ENCODE assay signal across 9 cellular contexts in genomic region chr17:9002610-9003354, GRCh38. TPM values are rescaled to one million over a fixed set of nuclear protein-coding genes. Genes with fewer than 3 reads are reported as not detected.
DNase-seq lines count a peak whose midpoint lies in the region; ATAC-seq and TF ChIP-seq lines count a peak whose summit lies in the region.
"Had no signal": no experiment of that assay in that cellular context is flagged by ENCODE, and none has a peak within 500 bp of the region (broad histone marks: within the 10 kb centered on the region; RNA-seq: fewer than 3 reads in every experiment).

No MANE protein-coding gene starts in this region.

- H3K4me3 ChIP-seq in Panc1 (ENCODE audit: low read depth in 2 of 2, low read length in 2 of 2) = peak overlapping the region; percentile 23 to 29; a peak in 3 of 4 replicates
- H3K4me3 ChIP-seq in endocrine pancreas (ENCODE audit: control insufficient read depth, insufficient read depth, low read length) = peak overlapping the region; percentile 31
- peak overlapping the region; percentile 63 for H3K4me3 ChIP-seq in neural cell (ENCODE audit: low read length)

- TF ChIP-seq CTCF in GM10266 (IDR thresholded peaks at IDR 0.05; ENCODE audit: control insufficient read depth, insufficient read depth, low read depth, missing control alignments) (peak; percentile 47), Panc1 (IDR thresholded peaks at IDR 0.05) (peak; percentile 73), neural cell (IDR thresholded peaks at IDR 0.05; ENCODE audit: poor library complexity, severe bottlenecking) (peak; percentile 71)

- H3K36me3 ChIP-seq in Panc1 (ENCODE audit: control insufficient read depth, insufficient read depth, low read length) = no peaks in the 10 kb centered on the region
- H3K36me3 ChIP-seq in endocrine pancreas (ENCODE audit: control insufficient read depth, insufficient read depth, low read length) = no peaks in the 10 kb centered on the region
- H3K36me3 ChIP-seq in neural cell (ENCODE audit: insufficient read depth, low read length) = no peaks in the 10 kb centered on the region
- H3K36me3 ChIP-seq: adrenal gland had no signal

- H3K9me3 ChIP-seq in Panc1 (ENCODE audit: control insufficient read depth, insufficient read depth, low read depth, low read length) (no peaks in the 10 kb centered on the region), endocrine pancreas (ENCODE audit: control insufficient read depth, low read length) (no peaks in the 10 kb centered on the region), neural cell (ENCODE audit: low read length) (no peaks in the 10 kb centered on the region)
- H3K9me3 ChIP-seq: adrenal gland had no signal

- ATAC-seq in Panc1 (peak; percentile 86), HG03097 (IDR thresholded peaks at IDR 0.05; ENCODE audit: low FRiP score, unreplicated experiment) (no peak), GM19463 (IDR thresholded peaks at IDR 0.05; ENCODE audit: unreplicated experiment) (no peak), HG02938 (IDR thresholded peaks at IDR 0.05; ENCODE audit: unreplicated experiment) (no peak)

- TF ChIP-seq EP300 in neural cell (conservative IDR thresholded peaks at IDR 0.05; ENCODE audit: poor library complexity, severe bottlenecking) = no peak

- H3K9ac ChIP-seq in endocrine pancreas (ENCODE audit: control insufficient read depth, insufficient read depth, low read length) = no peak overlapping the region
- H3K9ac ChIP-seq in neural cell (ENCODE audit: low read length) = peak overlapping the region; percentile 52

- intact Hi-C loops in Panc1 (cut with micrococcal nuclease; ENCODE audit: unreplicated experiment) = no loop called here

- TF ChIP-seq RAD21 in neural cell (conservative IDR thresholded peaks at IDR 0.05) = peak; percentile 62

- H3K27me3 ChIP-seq in Panc1 (ENCODE audit: control insufficient read depth, insufficient read depth, low read length) (no peaks in the 10 kb centered on the region; the same call in 1 of the 2 replicates), endocrine pancreas (ENCODE audit: control insufficient read depth, insufficient read depth, low read length) (no peaks in the 10 kb centered on the region), neural cell (ENCODE audit: insufficient read depth, low read depth, low read length) (peaks cover 44% of the 10 kb centered on the region)

- H3F3A ChIP-seq in neural cell (ENCODE audit: insufficient read depth, low read length, poor library complexity, severe bottlenecking) = no peaks in the 10 kb centered on the region

- no TSS peak for BruUV-seq in Panc1 (replicated peaks; lab: Mats Ljungman, UMichigan)

- DNase-seq in GM10266 (ENCODE audit: extremely low spot score) (peak; percentile 83), Panc1 (ENCODE audit: low read depth, low spot score) (no peak), foreskin melanocyte (no peak)

- no peaks in the 10 kb centered on the region for H3K79me2 ChIP-seq in neural cell (replicated peaks; ENCODE audit: insufficient read depth, low read length)

- H4K20me1 ChIP-seq in neural cell (ENCODE audit: insufficient read depth) = no peaks in the 10 kb centered on the region

- peak overlapping the region; percentile 31 for H3K4me2 ChIP-seq in neural cell (ENCODE audit: low read length)

- H2AFZ ChIP-seq in neural cell (ENCODE audit: low read depth, low read length) = no peak overlapping the region

- H3K4me1 ChIP-seq in Panc1 (ENCODE audit: control insufficient read depth, insufficient read depth, low read length) (no peaks in the 10 kb centered on the region), endocrine pancreas (ENCODE audit: control insufficient read depth, insufficient read depth, low read length) (no peaks in the 10 kb centered on the region)
- H3K4me1 ChIP-seq: adrenal gland had no signal

- POLR2A ChIA-PET in Panc1 (lab: Charles Lee) = no interaction called here

- in situ Hi-C loops in Panc1 (cut with HindIII; ENCODE audit: low pct_unique_long_range_greater_than_20kb, low sequenced_read_pairs) = no loop called here

- H3K9me2 ChIP-seq in neural cell (ENCODE audit: insufficient read depth, low read length) = no peaks in the 10 kb centered on the region

- CTCF ChIA-PET in Panc1 (lab: Charles Lee) = no interaction called here

- H3K27ac ChIP-seq in Panc1 (ENCODE audit: low read length) (no peak overlapping the region), neural cell (ENCODE audit: low read length) (no peak overlapping the region)
- H3K27ac ChIP-seq: adrenal gland had no signal

TF ChIP-seq in neural cell, 6 proteins besides CTCF, POLR2A, EP300 and RAD21:
- TF ChIP-seq TAF1 (IDR thresholded peaks at IDR 0.05; ENCODE audit: low read depth) = no peak
- peak; percentile 72 for TF ChIP-seq SMC3 (conservative IDR thresholded peaks at IDR 0.05; ENCODE audit: poor library complexity)
- TF ChIP-seq MXI1 (conservative IDR thresholded peaks at IDR 0.05; ENCODE audit: poor library complexity, severe bottlenecking) = peak; percentile 27
- TF ChIP-seq, protein P1, sequence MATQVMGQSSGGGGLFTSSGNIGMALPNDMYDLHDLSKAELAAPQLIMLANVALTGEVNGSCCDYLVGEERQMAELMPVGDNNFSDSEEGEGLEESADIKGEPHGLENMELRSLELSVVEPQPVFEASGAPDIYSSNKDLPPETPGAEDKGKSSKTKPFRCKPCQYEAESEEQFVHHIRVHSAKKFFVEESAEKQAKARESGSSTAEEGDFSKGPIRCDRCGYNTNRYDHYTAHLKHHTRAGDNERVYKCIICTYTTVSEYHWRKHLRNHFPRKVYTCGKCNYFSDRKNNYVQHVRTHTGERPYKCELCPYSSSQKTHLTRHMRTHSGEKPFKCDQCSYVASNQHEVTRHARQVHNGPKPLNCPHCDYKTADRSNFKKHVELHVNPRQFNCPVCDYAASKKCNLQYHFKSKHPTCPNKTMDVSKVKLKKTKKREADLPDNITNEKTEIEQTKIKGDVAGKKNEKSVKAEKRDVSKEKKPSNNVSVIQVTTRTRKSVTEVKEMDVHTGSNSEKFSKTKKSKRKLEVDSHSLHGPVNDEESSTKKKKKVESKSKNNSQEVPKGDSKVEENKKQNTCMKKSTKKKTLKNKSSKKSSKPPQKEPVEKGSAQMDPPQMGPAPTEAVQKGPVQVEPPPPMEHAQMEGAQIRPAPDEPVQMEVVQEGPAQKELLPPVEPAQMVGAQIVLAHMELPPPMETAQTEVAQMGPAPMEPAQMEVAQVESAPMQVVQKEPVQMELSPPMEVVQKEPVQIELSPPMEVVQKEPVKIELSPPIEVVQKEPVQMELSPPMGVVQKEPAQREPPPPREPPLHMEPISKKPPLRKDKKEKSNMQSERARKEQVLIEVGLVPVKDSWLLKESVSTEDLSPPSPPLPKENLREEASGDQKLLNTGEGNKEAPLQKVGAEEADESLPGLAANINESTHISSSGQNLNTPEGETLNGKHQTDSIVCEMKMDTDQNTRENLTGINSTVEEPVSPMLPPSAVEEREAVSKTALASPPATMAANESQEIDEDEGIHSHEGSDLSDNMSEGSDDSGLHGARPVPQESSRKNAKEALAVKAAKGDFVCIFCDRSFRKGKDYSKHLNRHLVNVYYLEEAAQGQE (IDR thresholded peaks at IDR 0.05; ENCODE audit: borderline replicate concordance) = peak; percentile 16
- peak; percentile 24 for TF ChIP-seq POLR2AphosphoS5 (IDR thresholded peaks at IDR 0.05)
- TF ChIP-seq EZH2 (IDR thresholded peaks at IDR 0.05; ENCODE audit: borderline replicate concordance, insufficient read depth, low read length, poor library complexity, severe bottlenecking) = no peak

RNA-seq across cellular contexts. Expression of gene NTN1, which starts 18.5 kb away (rescaled TPM):
- total RNA-seq in Panc1 (2021; ENCODE audit: unreplicated experiment) = 14.5 TPM
- 20.0 TPM for polyA plus RNA-seq in Panc1 (2012; ENCODE audit: insufficient read length)
- 16.2 and 18.1 TPM in 2 replicates for polyA plus RNA-seq in neural cell
- polyA minus RNA-seq in neural cell = 24.1 and 24.8 TPM in 2 replicates

RNA-seq across cellular contexts. Expression of gene PIK3R5, which starts 37.3 kb away (rescaled TPM):
- 0.15 TPM for total RNA-seq in Panc1 (2021; ENCODE audit: unreplicated experiment)
- 0.15 TPM for polyA plus RNA-seq in Panc1 (2012; ENCODE audit: insufficient read length)
- polyA plus RNA-seq in neural cell = not detected in 2 replicates
- not detected in 2 replicates for polyA minus RNA-seq in neural cell
